Comparison of ENCODE assay signal across 10 cellular contexts in the genomic region with DNA sequence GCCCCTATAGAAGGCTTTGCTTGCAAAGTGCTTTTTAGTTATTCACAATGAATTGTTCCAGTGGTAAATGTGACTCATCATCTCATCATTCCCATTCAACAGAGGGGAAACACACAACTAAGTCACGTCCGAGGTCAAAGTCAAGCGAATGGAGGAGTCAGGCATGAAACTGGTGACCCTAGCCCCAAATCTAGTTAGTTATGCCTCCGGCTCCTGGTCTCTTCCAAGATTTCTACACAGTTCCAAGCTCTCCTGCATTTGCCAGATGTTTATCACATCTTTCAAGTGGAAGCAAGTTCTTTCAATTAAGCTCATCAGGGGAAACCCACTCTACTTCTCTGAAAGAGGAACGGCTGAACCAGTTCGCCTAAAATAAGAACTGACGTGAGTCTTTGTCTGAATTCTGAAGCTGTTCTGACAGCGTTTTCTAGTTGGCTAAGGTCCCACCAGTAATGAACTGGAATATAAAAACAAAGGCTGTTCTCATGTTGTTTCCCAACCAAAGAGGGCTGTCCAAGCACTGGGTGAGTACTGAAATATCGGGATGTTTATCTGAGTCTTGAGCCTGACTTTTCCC.
DNase-seq lines count a peak whose midpoint lies in the region; ATAC-seq and TF ChIP-seq lines count a peak whose summit lies in the region.
"Had no signal": no experiment of that assay in that cellular context is flagged by ENCODE, and none has a peak within 500 bp of the region (broad histone marks: within the 10 kb centered on the region; RNA-seq: fewer than 3 reads in every experiment).

No MANE protein-coding gene starts in this region.

- H3K36me3 ChIP-seq in suprapubic skin, result no peaks in the 10 kb centered on the region
- H3K36me3 ChIP-seq in hepatocyte (replicated peaks; ENCODE audit: insufficient read depth, low read depth), result no peaks in the 10 kb centered on the region

- H3K4me1 ChIP-seq in suprapubic skin (peaks cover 20% of the 10 kb centered on the region), hepatocyte (ENCODE audit: insufficient read depth) (no peaks in the 10 kb centered on the region)

- no peak for DNase-seq in activated naive CD4-positive, alpha-beta T cell (lab: John Stamatoyannopoulos, UW)
- DNase-seq in epithelial cell of prostate (ENCODE audit: low read depth, low spot score) (peak; percentile 31), suprapubic skin (ENCODE audit: low spot score in 2 of 2) (no peak), CD14-positive monocyte (ENCODE audit: low spot score) (no peak), hepatocyte (ENCODE audit: low spot score) (no peak)
- DNase-seq: activated effector memory CD4-positive, alpha-beta T cell treated with Interleukin-2 at 50 U/mL for 16 hours; stimulated activated CD4-positive, alpha-beta T cell treated with anti-CD3 and anti-CD28 coated beads, Interleukin-12 subunit alpha, Interleukin-12 subunit beta, amount 100 ng/mL, for 4 hours had no signal

- TF ChIP-seq POLR2A in suprapubic skin (IDR thresholded peaks at IDR 0.05), result no peak

- H3K4me2 ChIP-seq in hepatocyte, result no peak overlapping the region

- peaks cover 26% of the 10 kb centered on the region for H3K4me1 Mint-ChIP-seq in activated naive CD4-positive, alpha-beta T cell treated with anti-CD3 and anti-CD28 coated beads, Interleukin-2, amount 50 U/mL, for 24 hours
- H3K4me1 Mint-ChIP-seq in CD14-positive monocyte, result no peaks in the 10 kb centered on the region

- intact Hi-C loops in CD14-positive monocyte (cut with micrococcal nuclease), result no loop called here

- H3K9me3 ChIP-seq in suprapubic skin (no peaks in the 10 kb centered on the region), hepatocyte (ENCODE audit: low read depth) (no peaks in the 10 kb centered on the region)

- H3K9me3 Mint-ChIP-seq in activated naive CD4-positive, alpha-beta T cell treated with anti-CD3 and anti-CD28 coated beads, Interleukin-2, amount 50 U/mL, for 24 hours, result no peaks in the 10 kb centered on the region
- peaks cover 0 to 2% (median 0%) of the 10 kb centered on the region in 7 donors for H3K9me3 Mint-ChIP-seq in CD14-positive monocyte

- H2AFZ ChIP-seq in hepatocyte, result no peak overlapping the region

- H4K20me1 ChIP-seq in hepatocyte (ENCODE audit: insufficient read depth, poor library complexity, severe bottlenecking), result no peaks in the 10 kb centered on the region

- ATAC-seq in HG03103 (IDR thresholded peaks at IDR 0.05; ENCODE audit: low read depth, unreplicated experiment) (peak; percentile 78), HG03460 (IDR thresholded peaks at IDR 0.05; ENCODE audit: unreplicated experiment) (no peak)

- no peaks in the 10 kb centered on the region for H3K27me3 ChIP-seq in suprapubic skin
- H3K27me3 ChIP-seq in hepatocyte, result no peaks in the 10 kb centered on the region

- TF ChIP-seq CTCF in suprapubic skin (IDR thresholded peaks at IDR 0.05) (no peak), CD14-positive monocyte (IDR thresholded peaks at IDR 0.05) (no peak), hepatocyte (IDR thresholded peaks at IDR 0.05; ENCODE audit: poor library complexity) (no peak)

- H3K4me3 ChIP-seq in suprapubic skin (no peak overlapping the region), hepatocyte (no peak overlapping the region)

- H3K27ac Mint-ChIP-seq in activated naive CD4-positive, alpha-beta T cell treated with anti-CD3 and anti-CD28 coated beads, Interleukin-2, amount 50 U/mL, for 24 hours, result peak overlapping the region; percentile 32
- no peak overlapping the region for H3K27ac Mint-ChIP-seq in CD14-positive monocyte

- no peak overlapping the region for H3K4me3 Mint-ChIP-seq in activated naive CD4-positive, alpha-beta T cell treated with anti-CD3 and anti-CD28 coated beads, Interleukin-2, amount 50 U/mL, for 24 hours
- no peak overlapping the region for H3K4me3 Mint-ChIP-seq in CD14-positive monocyte

- no peaks in the 10 kb centered on the region for H3K9me2 ChIP-seq in hepatocyte (replicated peaks; ENCODE audit: insufficient read depth)

- H3K79me2 ChIP-seq in hepatocyte, result no peaks in the 10 kb centered on the region

- 38% methylated on average over 9 of the region's 9 CpGs for WGBS in suprapubic skin
- WGBS in hepatocyte (ENCODE audit: low lambda C conversion rate, missing lambda C conversion rate), result 89% methylated on average over 9 of the region's 9 CpGs

- H3K27ac ChIP-seq in epithelial cell of prostate (peak overlapping the region; percentile 43), suprapubic skin (peak overlapping the region; percentile 39), hepatocyte (no peak overlapping the region)

- no peak for TF ChIP-seq EP300 in suprapubic skin (IDR thresholded peaks at IDR 0.05)

- no peaks in the 10 kb centered on the region for H3K36me3 Mint-ChIP-seq in activated naive CD4-positive, alpha-beta T cell treated with anti-CD3 and anti-CD28 coated beads, Interleukin-2, amount 50 U/mL, for 24 hours
- H3K36me3 Mint-ChIP-seq in CD14-positive monocyte, result no peaks in the 10 kb centered on the region

- peaks cover 2% of the 10 kb centered on the region for H3K27me3 Mint-ChIP-seq in activated naive CD4-positive, alpha-beta T cell treated with anti-CD3 and anti-CD28 coated beads, Interleukin-2, amount 50 U/mL, for 24 hours
- H3K27me3 Mint-ChIP-seq in CD14-positive monocyte (ENCODE audit: low read depth in 3 of 3), result peaks cover 4 to 13% (median 5%) of the 10 kb centered on the region in 3 donors
